Comparison of ENCODE assay signal across 18 cellular contexts in the genomic region with DNA sequence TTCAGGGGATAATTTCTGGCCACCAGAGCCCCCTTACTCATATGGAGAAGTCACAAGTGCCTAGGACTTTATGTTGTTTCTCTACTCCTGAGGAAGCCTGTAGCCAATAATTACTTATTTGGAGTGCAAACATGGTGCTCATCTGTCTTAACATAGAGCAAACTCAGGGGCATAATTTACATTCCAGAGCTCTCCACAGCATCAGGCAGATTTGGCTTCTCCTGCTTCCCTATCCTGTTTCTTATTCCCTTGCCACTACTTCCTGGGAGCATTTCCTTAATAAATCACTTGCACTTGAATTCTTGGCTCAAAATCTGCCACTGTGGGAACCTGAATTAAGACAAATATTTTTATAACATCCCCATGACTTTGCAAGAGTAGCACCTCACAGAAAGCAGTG.
A peak's percentile ranks its signal among the peaks of the same experiment; 100 is the strongest.
DNase-seq lines count a peak whose midpoint lies in the region; ATAC-seq and TF ChIP-seq lines count a peak whose summit lies in the region.
"Had no signal": no experiment of that assay in that cellular context is flagged by ENCODE, and none has a peak within 500 bp of the region (broad histone marks: within the 10 kb centered on the region; RNA-seq: fewer than 3 reads in every experiment).

No MANE protein-coding gene starts in this region.

- no peak overlapping the region for H2AK5ac ChIP-seq in trophoblast cell (ENCODE audit: low read length)

- no peak overlapping the region for H2BK5ac ChIP-seq in trophoblast cell (ENCODE audit: low read depth, low read length, poor library complexity)

- no peak overlapping the region for H2AFZ ChIP-seq in trophoblast cell (ENCODE audit: insufficient read depth, low read length, poor library complexity)
- H2AFZ ChIP-seq: GM23248 had no signal

- no peaks in the 10 kb centered on the region for H3K9me3 ChIP-seq in trophoblast cell (ENCODE audit: insufficient read depth, low read depth, low read length)
- H3K9me3 ChIP-seq: BLaER1, Caco-2 had no signal

- no peak overlapping the region for H2BK120ac ChIP-seq in trophoblast cell (ENCODE audit: insufficient read depth, low read length, poor library complexity)

- H3K79me2 ChIP-seq in trophoblast cell (ENCODE audit: control insufficient read depth, insufficient read depth, low read length, poor library complexity): no peaks in the 10 kb centered on the region

- H3K4ac ChIP-seq in trophoblast cell (ENCODE audit: low read depth, low read length): no peak overlapping the region

- no peaks in the 10 kb centered on the region for H3K79me1 ChIP-seq in trophoblast cell (ENCODE audit: low read length)

- H3K4me1 ChIP-seq in trophoblast cell (ENCODE audit: control insufficient read depth in 1 of 2, insufficient read depth in 2 of 2, low read length in 2 of 2): no peaks in the 10 kb centered on the region
- H3K4me1 ChIP-seq: BLaER1, Caco-2 had no signal

- no peaks in the 10 kb centered on the region for H3K27me3 ChIP-seq in trophoblast cell (ENCODE audit: insufficient read depth, low read length)
- H3K27me3 ChIP-seq: BLaER1 had no signal

- H3K18ac ChIP-seq in trophoblast cell (ENCODE audit: low read length): no peak overlapping the region

- no peak overlapping the region for H4K12ac ChIP-seq in trophoblast cell (ENCODE audit: low read depth, low read length)

- TF ChIP-seq CTCF in fibroblast of the aortic adventitia (IDR thresholded peaks at IDR 0.05; ENCODE audit: insufficient read depth, low read length): no peak

- H3K9ac ChIP-seq in trophoblast cell (ENCODE audit: low read length): no peak overlapping the region
- H3K9ac ChIP-seq: BLaER1, GM23248 had no signal

- no peaks in the 10 kb centered on the region for H3K36me3 ChIP-seq in trophoblast cell (ENCODE audit: control insufficient read depth in 1 of 2, insufficient read depth in 2 of 2, low read length in 2 of 2)
- H3K36me3 ChIP-seq: BLaER1 had no signal

- no peak overlapping the region for H3K23ac ChIP-seq in trophoblast cell (ENCODE audit: low read length)

- no peak overlapping the region for H4K91ac ChIP-seq in trophoblast cell (ENCODE audit: low read depth, low read length)

- no peak overlapping the region for H3K27ac ChIP-seq in trophoblast cell (ENCODE audit: low read depth, low read length)
- H3K27ac ChIP-seq: BLaER1, C4-2B, GM23248 had no signal

- ATAC-seq in HG02973 (IDR thresholded peaks at IDR 0.05; ENCODE audit: unreplicated experiment): no peak
- ATAC-seq: CD8-positive, alpha-beta T cell; GM12878 had no signal

- H3K4me2 ChIP-seq in trophoblast cell (ENCODE audit: low read length): no peak overlapping the region
- H3K4me2 ChIP-seq: BLaER1 had no signal

- no peak overlapping the region for H4K8ac ChIP-seq in trophoblast cell (ENCODE audit: low read depth, low read length)

- H3K14ac ChIP-seq in trophoblast cell (ENCODE audit: low read length): no peak overlapping the region

- DNase-seq in A172 (ENCODE audit: low spot score) (peak; percentile 11), NCI-H226 (peak; percentile 12), fibroblast of the aortic adventitia (ENCODE audit: low read depth) (peak; percentile 40), T-helper 9 cell (no peak), trophoblast cell (no peak)
- DNase-seq: 8988T; Caco-2; CD4-positive, CD25-positive, alpha-beta regulatory T cell; CD8-positive, alpha-beta T cell; DMS153; DND-41; GM23248; H7; HCEC 1CT had no signal

- no peak overlapping the region for H2BK12ac ChIP-seq in trophoblast cell (ENCODE audit: low read length)

- H3K4me3 ChIP-seq in fibroblast of the aortic adventitia (ENCODE audit: low read depth, low read length) (no peak overlapping the region), trophoblast cell (ENCODE audit: low read depth, low read length) (no peak overlapping the region)
- H3K4me3 ChIP-seq: BLaER1, GM12878, GM23248 had no signal

Comparison
In these comparisons a context has a peak if more than half of its experiments do, and no peak if none do; other contexts are left out.
1. DNase-seq: peak in A172 (single experiment), NCI-H226 (single experiment) and fibroblast of the aortic adventitia (single experiment); none in T-helper 9 cell (single experiment) and trophoblast cell (0 of 2).